1 cellular context compared by ENCODE assay signal in genomic region chr3:49673715-49674490, GRCh38.
A peak's percentile ranks its signal among the peaks of the same experiment; 100 is the strongest.
TF ChIP-seq lines count a peak whose summit lies in the region.

APEH (plus strand) TSS chr3:49674351; CDS start chr3:49674402, 51 bp downstream.

TF ChIP-seq in HepG2, 621 proteins besides CTCF, POLR2A, EP300 and RAD21 (continued from another document and continues in another):
- TF ChIP-seq, protein P1, sequence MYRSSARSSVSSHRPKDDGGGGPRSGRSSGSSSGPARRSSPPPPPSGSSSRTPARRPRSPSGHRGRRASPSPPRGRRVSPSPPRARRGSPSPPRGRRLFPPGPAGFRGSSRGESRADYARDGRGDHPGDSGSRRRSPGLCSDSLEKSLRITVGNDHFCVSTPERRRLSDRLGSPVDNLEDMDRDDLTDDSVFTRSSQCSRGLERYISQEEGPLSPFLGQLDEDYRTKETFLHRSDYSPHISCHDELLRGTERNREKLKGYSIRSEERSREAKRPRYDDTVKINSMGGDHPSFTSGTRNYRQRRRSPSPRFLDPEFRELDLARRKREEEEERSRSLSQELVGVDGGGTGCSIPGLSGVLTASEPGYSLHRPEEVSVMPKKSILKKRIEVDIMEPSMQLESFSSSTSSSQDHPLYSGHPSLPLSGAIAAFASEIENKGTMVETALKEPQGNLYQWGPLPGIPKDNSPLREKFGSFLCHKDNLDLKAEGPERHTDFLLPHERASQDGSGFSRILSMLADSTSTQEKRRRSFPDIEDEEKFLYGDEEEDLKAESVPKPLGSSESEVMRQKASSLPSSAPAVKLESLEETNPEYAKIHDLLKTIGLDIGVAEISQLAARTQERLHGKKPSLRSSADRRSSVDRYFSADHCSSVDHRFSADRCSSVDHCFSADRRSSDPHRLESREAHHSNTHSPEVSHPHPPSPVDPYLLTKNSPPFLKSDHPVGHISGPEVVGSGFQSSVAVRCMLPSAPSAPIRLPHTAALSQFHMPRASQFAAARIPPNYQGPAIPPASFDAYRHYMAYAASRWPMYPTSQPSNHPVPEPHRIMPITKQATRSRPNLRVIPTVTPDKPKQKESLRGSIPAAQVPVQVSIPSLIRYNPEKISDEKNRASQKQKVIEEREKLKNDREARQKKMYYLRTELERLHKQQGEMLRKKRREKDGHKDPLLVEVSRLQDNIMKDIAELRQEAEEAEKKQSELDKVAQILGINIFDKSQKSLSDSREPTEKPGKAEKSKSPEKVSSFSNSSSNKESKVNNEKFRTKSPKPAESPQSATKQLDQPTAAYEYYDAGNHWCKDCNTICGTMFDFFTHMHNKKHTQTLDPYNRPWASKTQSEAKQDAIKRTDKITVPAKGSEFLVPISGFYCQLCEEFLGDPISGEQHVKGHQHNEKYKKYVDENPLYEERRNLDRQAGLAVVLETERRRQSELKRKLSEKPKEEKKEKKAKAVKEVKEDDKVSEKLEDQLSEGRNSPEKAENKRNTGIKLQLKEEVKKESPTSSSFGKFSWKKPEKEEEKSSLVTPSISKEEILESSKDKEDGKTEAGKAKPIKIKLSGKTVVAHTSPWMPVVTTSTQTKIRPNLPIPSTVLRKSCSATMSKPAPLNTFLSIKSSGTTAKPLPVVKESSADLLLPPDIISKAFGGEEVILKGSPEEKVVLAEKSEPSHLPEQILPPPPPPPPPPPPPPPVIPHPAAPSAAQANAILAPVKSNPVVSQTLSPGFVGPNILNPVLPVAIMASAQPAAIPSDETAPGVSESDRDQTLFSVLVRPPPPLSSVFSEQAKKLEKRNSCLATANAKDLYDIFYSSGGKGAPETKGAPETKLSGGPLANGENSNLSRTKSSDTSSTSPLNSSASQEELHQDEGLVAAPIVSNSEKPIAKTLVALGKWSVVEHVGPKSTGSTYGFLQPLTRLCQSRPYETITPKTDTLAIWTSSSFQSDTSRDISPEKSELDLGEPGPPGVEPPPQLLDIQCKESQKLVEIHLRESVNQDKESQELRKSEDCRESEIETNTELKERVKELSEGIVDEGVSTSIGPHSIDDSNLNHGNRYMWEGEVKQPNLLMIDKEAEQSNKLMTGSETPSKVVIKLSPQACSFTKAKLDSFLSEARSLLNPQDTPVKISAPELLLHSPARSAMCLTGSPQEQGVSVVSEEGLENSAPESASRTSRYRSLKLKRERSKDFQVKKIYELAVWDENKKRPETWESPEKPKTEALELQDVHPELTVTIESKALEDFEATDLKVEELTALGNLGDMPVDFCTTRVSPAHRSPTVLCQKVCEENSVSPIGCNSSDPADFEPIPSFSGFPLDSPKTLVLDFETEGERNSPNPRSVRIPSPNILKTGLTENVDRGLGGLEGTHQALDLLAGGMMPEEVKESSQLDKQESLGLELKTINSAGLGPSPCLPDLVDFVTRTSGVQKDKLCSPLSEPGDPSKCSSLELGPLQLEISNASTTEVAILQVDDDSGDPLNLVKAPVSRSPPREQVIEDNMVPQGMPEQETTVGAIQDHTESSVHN (CRISPR knock-in tag; IDR thresholded peaks at IDR 0.05) = no peak
- TF ChIP-seq ZC3H4 (CRISPR knock-in tag; IDR thresholded peaks at IDR 0.05; ENCODE audit: borderline replicate concordance) (no peak), NFKBIZ (CRISPR knock-in tag; IDR thresholded peaks at IDR 0.05) (0 out of 2 replicates have a peak, but pooled peaks have one; percentile 11), RXRB (CRISPR knock-in tag; IDR thresholded peaks at IDR 0.05; ENCODE audit: borderline replicate concordance) (no peak; the same call in 1 of the 2 replicates), SALL2 (CRISPR knock-in tag; IDR thresholded peaks at IDR 0.05) (no peak), ARID2 (CRISPR knock-in tag; IDR thresholded peaks at IDR 0.05; ENCODE audit: borderline replicate concordance) (peak; percentile 47; the same call in 1 of the 2 replicates), KMT2A (CRISPR knock-in tag; IDR thresholded peaks at IDR 0.05) (peak; percentile 57; the same call in 1 of the 2 replicates), ZNF724P (CRISPR knock-in tag; IDR thresholded peaks at IDR 0.05; ENCODE audit: borderline replicate concordance) (no peak), ZNF432 (CRISPR knock-in tag; IDR thresholded peaks at IDR 0.05; ENCODE audit: borderline replicate concordance) (no peak), NR0B2 (CRISPR knock-in tag; IDR thresholded peaks at IDR 0.05) (no peak; the same call in 1 of the 2 replicates), WIZ (CRISPR knock-in tag; IDR thresholded peaks at IDR 0.05) (no peak), KDM3A (CRISPR knock-in tag; IDR thresholded peaks at IDR 0.05; ENCODE audit: low read depth) (peak; percentile 28; the same call in 1 of the 2 replicates), CBX1 (IDR thresholded peaks at IDR 0.05; ENCODE audit: low read depth) (peak; percentile 23), ZNF547 (CRISPR knock-in tag; IDR thresholded peaks at IDR 0.05) (peak; percentile 25; the same call in 1 of the 2 replicates), GPBP1L1 (CRISPR knock-in tag; IDR thresholded peaks at IDR 0.05) (no peak), RARA (CRISPR knock-in tag; IDR thresholded peaks at IDR 0.05) (no peak; the same call in 1 of the 2 replicates), CENPX (CRISPR knock-in tag; IDR thresholded peaks at IDR 0.05) (no peak), THAP8 (CRISPR knock-in tag; IDR thresholded peaks at IDR 0.05; ENCODE audit: borderline replicate concordance) (no peak), ZFP82 (CRISPR knock-in tag; IDR thresholded peaks at IDR 0.05; ENCODE audit: borderline replicate concordance) (peak; percentile 64; the same call in 1 of the 2 replicates), ZNF570 (CRISPR knock-in tag; IDR thresholded peaks at IDR 0.05; ENCODE audit: borderline replicate concordance) (0 out of 2 replicates have a peak, but pooled peaks have one; percentile 62), SUZ12 (IDR thresholded peaks at IDR 0.05; ENCODE audit: low read depth, low read length) (no peak), FOXJ3 (CRISPR knock-in tag; IDR thresholded peaks at IDR 0.05; ENCODE audit: borderline replicate concordance) (no peak), NR2F1 (CRISPR knock-in tag; IDR thresholded peaks at IDR 0.05) (no peak), RBM22 (optimal IDR thresholded peaks at IDR 0.05; ENCODE audit: low read length) (no peak), ZNF569 (CRISPR knock-in tag; IDR thresholded peaks at IDR 0.05; ENCODE audit: borderline replicate concordance) (peak; percentile 38; the same call in 1 of the 2 replicates), ZBTB37 (CRISPR knock-in tag; IDR thresholded peaks at IDR 0.05) (no peak), FOXK2 (IDR thresholded peaks at IDR 0.05) (0 out of 2 replicates have a peak, but pooled peaks have one; percentile 18), MATR3 (CRISPR knock-in tag; IDR thresholded peaks at IDR 0.05) (no peak), ZBTB46 (CRISPR knock-in tag; IDR thresholded peaks at IDR 0.05; ENCODE audit: borderline replicate concordance) (0 out of 2 replicates have a peak, but pooled peaks have one; percentile 23), ONECUT2 (CRISPR knock-in tag; IDR thresholded peaks at IDR 0.05) (no peak), SRSF1 (optimal IDR thresholded peaks at IDR 0.05; ENCODE audit: low read depth, low read length) (peak; percentile 90)
- TF ChIP-seq, protein P2, sequence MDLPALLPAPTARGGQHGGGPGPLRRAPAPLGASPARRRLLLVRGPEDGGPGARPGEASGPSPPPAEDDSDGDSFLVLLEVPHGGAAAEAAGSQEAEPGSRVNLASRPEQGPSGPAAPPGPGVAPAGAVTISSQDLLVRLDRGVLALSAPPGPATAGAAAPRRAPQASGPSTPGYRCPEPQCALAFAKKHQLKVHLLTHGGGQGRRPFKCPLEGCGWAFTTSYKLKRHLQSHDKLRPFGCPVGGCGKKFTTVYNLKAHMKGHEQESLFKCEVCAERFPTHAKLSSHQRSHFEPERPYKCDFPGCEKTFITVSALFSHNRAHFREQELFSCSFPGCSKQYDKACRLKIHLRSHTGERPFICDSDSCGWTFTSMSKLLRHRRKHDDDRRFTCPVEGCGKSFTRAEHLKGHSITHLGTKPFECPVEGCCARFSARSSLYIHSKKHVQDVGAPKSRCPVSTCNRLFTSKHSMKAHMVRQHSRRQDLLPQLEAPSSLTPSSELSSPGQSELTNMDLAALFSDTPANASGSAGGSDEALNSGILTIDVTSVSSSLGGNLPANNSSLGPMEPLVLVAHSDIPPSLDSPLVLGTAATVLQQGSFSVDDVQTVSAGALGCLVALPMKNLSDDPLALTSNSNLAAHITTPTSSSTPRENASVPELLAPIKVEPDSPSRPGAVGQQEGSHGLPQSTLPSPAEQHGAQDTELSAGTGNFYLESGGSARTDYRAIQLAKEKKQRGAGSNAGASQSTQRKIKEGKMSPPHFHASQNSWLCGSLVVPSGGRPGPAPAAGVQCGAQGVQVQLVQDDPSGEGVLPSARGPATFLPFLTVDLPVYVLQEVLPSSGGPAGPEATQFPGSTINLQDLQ (CRISPR knock-in tag; IDR thresholded peaks at IDR 0.05) = no peak
- TF ChIP-seq, protein P3, sequence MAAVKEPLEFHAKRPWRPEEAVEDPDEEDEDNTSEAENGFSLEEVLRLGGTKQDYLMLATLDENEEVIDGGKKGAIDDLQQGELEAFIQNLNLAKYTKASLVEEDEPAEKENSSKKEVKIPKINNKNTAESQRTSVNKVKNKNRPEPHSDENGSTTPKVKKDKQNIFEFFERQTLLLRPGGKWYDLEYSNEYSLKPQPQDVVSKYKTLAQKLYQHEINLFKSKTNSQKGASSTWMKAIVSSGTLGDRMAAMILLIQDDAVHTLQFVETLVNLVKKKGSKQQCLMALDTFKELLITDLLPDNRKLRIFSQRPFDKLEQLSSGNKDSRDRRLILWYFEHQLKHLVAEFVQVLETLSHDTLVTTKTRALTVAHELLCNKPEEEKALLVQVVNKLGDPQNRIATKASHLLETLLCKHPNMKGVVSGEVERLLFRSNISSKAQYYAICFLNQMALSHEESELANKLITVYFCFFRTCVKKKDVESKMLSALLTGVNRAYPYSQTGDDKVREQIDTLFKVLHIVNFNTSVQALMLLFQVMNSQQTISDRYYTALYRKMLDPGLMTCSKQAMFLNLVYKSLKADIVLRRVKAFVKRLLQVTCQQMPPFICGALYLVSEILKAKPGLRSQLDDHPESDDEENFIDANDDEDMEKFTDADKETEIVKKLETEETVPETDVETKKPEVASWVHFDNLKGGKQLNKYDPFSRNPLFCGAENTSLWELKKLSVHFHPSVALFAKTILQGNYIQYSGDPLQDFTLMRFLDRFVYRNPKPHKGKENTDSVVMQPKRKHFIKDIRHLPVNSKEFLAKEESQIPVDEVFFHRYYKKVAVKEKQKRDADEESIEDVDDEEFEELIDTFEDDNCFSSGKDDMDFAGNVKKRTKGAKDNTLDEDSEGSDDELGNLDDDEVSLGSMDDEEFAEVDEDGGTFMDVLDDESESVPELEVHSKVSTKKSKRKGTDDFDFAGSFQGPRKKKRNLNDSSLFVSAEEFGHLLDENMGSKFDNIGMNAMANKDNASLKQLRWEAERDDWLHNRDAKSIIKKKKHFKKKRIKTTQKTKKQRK (IDR thresholded peaks at IDR 0.05; ENCODE audit: low read length) = no peak
- TF ChIP-seq, protein P4, sequence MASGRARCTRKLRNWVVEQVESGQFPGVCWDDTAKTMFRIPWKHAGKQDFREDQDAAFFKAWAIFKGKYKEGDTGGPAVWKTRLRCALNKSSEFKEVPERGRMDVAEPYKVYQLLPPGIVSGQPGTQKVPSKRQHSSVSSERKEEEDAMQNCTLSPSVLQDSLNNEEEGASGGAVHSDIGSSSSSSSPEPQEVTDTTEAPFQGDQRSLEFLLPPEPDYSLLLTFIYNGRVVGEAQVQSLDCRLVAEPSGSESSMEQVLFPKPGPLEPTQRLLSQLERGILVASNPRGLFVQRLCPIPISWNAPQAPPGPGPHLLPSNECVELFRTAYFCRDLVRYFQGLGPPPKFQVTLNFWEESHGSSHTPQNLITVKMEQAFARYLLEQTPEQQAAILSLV (CRISPR knock-in tag; IDR thresholded peaks at IDR 0.05; ENCODE audit: borderline replicate concordance) = no peak; the same call in 1 of the 2 replicates
- TF ChIP-seq, protein P5, sequence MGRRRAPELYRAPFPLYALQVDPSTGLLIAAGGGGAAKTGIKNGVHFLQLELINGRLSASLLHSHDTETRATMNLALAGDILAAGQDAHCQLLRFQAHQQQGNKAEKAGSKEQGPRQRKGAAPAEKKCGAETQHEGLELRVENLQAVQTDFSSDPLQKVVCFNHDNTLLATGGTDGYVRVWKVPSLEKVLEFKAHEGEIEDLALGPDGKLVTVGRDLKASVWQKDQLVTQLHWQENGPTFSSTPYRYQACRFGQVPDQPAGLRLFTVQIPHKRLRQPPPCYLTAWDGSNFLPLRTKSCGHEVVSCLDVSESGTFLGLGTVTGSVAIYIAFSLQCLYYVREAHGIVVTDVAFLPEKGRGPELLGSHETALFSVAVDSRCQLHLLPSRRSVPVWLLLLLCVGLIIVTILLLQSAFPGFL (CRISPR knock-in tag; IDR thresholded peaks at IDR 0.05) = no peak
